8 cellular contexts compared by ENCODE assay signal in genomic region chr2:186590538-186591441, GRCh38. TPM values are rescaled to one million over a fixed set of nuclear protein-coding genes. Genes with fewer than 3 reads are reported as not detected.
A peak's percentile ranks its signal among the peaks of the same experiment; 100 is the strongest.
DNase-seq lines count a peak whose midpoint lies in the region; ATAC-seq, FAIRE-seq and TF ChIP-seq lines count a peak whose summit lies in the region.

No MANE protein-coding gene starts in this region.

- H3K36me3 ChIP-seq in BLaER1: no peaks in the 10 kb centered on the region
- no peaks in the 10 kb centered on the region for H3K36me3 ChIP-seq in HUES48 (ENCODE audit: control insufficient read depth, insufficient read depth, low read length)
- H3K36me3 ChIP-seq in stomach: no peaks in the 10 kb centered on the region

- TF ChIP-seq POLR2A in stomach (IDR thresholded peaks at IDR 0.05): no peak

- peaks cover 1% of the 10 kb centered on the region for H3K27me3 Mint-ChIP-seq in dendritic cell treated with granulocyte-macrophage colony-stimulating factor and Interleukin-4, amounts not matched to agents 40 ng/mL and 50 ng/mL, for 4 days

- H3K9me3 ChIP-seq in BLaER1 (no peaks in the 10 kb centered on the region), HUES48 (ENCODE audit: control insufficient read depth, insufficient read depth, low read length) (no peaks in the 10 kb centered on the region), stomach (no peaks in the 10 kb centered on the region)

- H3K27ac ChIP-seq in BLaER1 (peak overlapping the region; percentile 91), HUES48 (ENCODE audit: low read depth, low read length) (peak overlapping the region; percentile 88), stomach (peak overlapping the region; percentile 95 to 99 (median 97))

- TF ChIP-seq EP300 in stomach (IDR thresholded peaks at IDR 0.05): no peak

- DNase-seq in GM18507 (ENCODE audit: extremely low spot score, insufficient read length, low read depth) (no peak), SW480 (ENCODE audit: low spot score) (peak; percentile 67), left lobe of liver (ENCODE audit: low spot score) (no peak), stomach (no peak), epidermal melanocyte (ENCODE audit: insufficient read length, low spot score) (no peak)

- peak overlapping the region; percentile 83 for H3K4me2 ChIP-seq in BLaER1

- peak; percentile 54 for FAIRE-seq in GM18507 (lab: Jason Lieb, UNC)

- H3K4me3 ChIP-seq in BLaER1 (peak overlapping the region; percentile 88), HUES48 (ENCODE audit: low read depth, low read length) (peak overlapping the region; percentile 86), stomach (peak overlapping the region; percentile 77 to 90 (median 81))

- peaks cover 23% of the 10 kb centered on the region for H3K36me3 Mint-ChIP-seq in dendritic cell treated with granulocyte-macrophage colony-stimulating factor and Interleukin-4, amounts not matched to agents 40 ng/mL and 50 ng/mL, for 4 days (ENCODE audit: low read depth)

- peaks cover 19% of the 10 kb centered on the region for H3K4me1 ChIP-seq in BLaER1
- H3K4me1 ChIP-seq in HUES48 (ENCODE audit: control insufficient read depth, insufficient read depth, low read length): peaks cover 36% of the 10 kb centered on the region
- peaks cover 11 to 57% (median 37%) of the 10 kb centered on the region in 4 donors for H3K4me1 ChIP-seq in stomach

- peak overlapping the region; percentile 92 for H3K9ac ChIP-seq in BLaER1
- peak overlapping the region; percentile 37 for H3K9ac ChIP-seq in HUES48 (ENCODE audit: low read depth, low read length)

- no peaks in the 10 kb centered on the region for H3K9me3 Mint-ChIP-seq in dendritic cell treated with granulocyte-macrophage colony-stimulating factor and Interleukin-4, amounts not matched to agents 40 ng/mL and 50 ng/mL, for 4 days

- peak; percentile 10 for ATAC-seq in left lobe of liver

- intact Hi-C loops in dendritic cell treated with granulocyte-macrophage colony-stimulating factor and Interleukin-4, amounts not matched to agents 40 ng/mL and 50 ng/mL, for 4 days (cut with micrococcal nuclease): loop anchor here (5.0 kb wide), 3 partner anchors 47 to 103 kb away; partner anchors contain the start of gene ZC3H15
- intact Hi-C loops in stomach (cut with DNase I; ENCODE audit: low total_unique reads): no loop called here

- peak overlapping the region; percentile 80 for H3K4me3 Mint-ChIP-seq in dendritic cell treated with granulocyte-macrophage colony-stimulating factor and Interleukin-4, amounts not matched to agents 40 ng/mL and 50 ng/mL, for 4 days

- peaks cover 42% of the 10 kb centered on the region for H3K4me1 Mint-ChIP-seq in dendritic cell treated with granulocyte-macrophage colony-stimulating factor and Interleukin-4, amounts not matched to agents 40 ng/mL and 50 ng/mL, for 4 days (ENCODE audit: low read depth)

- H3K27me3 ChIP-seq in BLaER1 (no peaks in the 10 kb centered on the region), HUES48 (ENCODE audit: control insufficient read depth, insufficient read depth, low read length) (no peaks in the 10 kb centered on the region), stomach (no peaks in the 10 kb centered on the region)

- peak overlapping the region; percentile 96 for H3K27ac Mint-ChIP-seq in dendritic cell treated with granulocyte-macrophage colony-stimulating factor and Interleukin-4, amounts not matched to agents 40 ng/mL and 50 ng/mL, for 4 days

- no peak for TF ChIP-seq CTCF in stomach (IDR thresholded peaks at IDR 0.05)

- 0 to 2% (median 1%) methylated on average over 17 to 25 of the region's 25 CpGs for WGBS in stomach, 5 donors

- peaks cover 9% of the 10 kb centered on the region; the same call in 1 of the 2 replicates for H4K20me1 ChIP-seq in BLaER1

RNA-seq across cellular contexts. Expression of gene ITGAV, which starts 0.9 kb away (rescaled TPM):
- total RNA-seq in left lobe of liver (15.3 TPM), stomach (100 to 1,000 TPM in 4 of 5 donors, 10 to 100 TPM in 1; 46.9 to 393 (median 129) TPM)
- polyA plus RNA-seq in stomach: 10 to 100 TPM in 2 of 3 donors, 1 to 10 TPM in 1; 7.8 to 14.2 (median 11.7) TPM
